Comparison of ENCODE assay signal across 10 cellular contexts in genomic region chr17:78329263-78330059, GRCh38. TPM values are rescaled to one million over a fixed set of nuclear protein-coding genes. Genes with fewer than 3 reads are reported as not detected.
DNase-seq lines count a peak whose midpoint lies in the region; ATAC-seq, FAIRE-seq and TF ChIP-seq lines count a peak whose summit lies in the region.
"Had no signal": no experiment of that assay in that cellular context is flagged by ENCODE, and none has a peak within 500 bp of the region (broad histone marks: within the 10 kb centered on the region; RNA-seq: fewer than 3 reads in every experiment).

No MANE protein-coding gene starts in this region.

- no peak for FAIRE-seq in urothelium cell line (lab: Jason Lieb, UNC)

- no peak for TF ChIP-seq CTCF in lower leg skin (IDR thresholded peaks at IDR 0.05)

- 75 to 76% methylated on average over 13 to 14 of the region's 16 CpGs for WGBS in lower leg skin, 2 donors

- intact Hi-C loops in lower leg skin (cut with DNase I; ENCODE audit: low total_unique reads): no loop called here

- TF ChIP-seq POLR2A in lower leg skin (IDR thresholded peaks at IDR 0.05): no peak

- no peak overlapping the region for H3K4me3 ChIP-seq in lower leg skin (ENCODE audit: low read depth, poor library complexity, severe bottlenecking)
- H3K4me3 ChIP-seq: heart left ventricle had no signal

- peak; percentile 18 for DNase-seq in stimulated activated naive CD4-positive, alpha-beta T cell treated with Interleukin-2 at 50 U/mL for 16 hours (lab: John Stamatoyannopoulos, UW)
- DNase-seq in stimulated activated naive CD4-positive, alpha-beta T cell (lab: John Stamatoyannopoulos, UW): no peak
- DNase-seq in T1000 (lab: John Stamatoyannopoulos, UW) (peak; percentile 87), foreskin melanocyte (peak; percentile 29), urothelium cell line (ENCODE audit: low spot score) (peak; percentile 75), lower leg skin (ENCODE audit: low spot score in 2 of 2) (no peak), NCI-H2171 (lab: John Stamatoyannopoulos, UW) (no peak)
- DNase-seq: T-helper 9 cell had no signal

- ATAC-seq in HG03469 (IDR thresholded peaks at IDR 0.05; ENCODE audit: unreplicated experiment): no peak
- ATAC-seq: heart left ventricle had no signal

RNA-seq across cellular contexts. Expression of gene SOCS3, which starts 30.4 kb away (rescaled TPM):
- 10 to 100 TPM; 12.5 to 45.0 (median 13.0) TPM for total RNA-seq in lower leg skin

RNA-seq across cellular contexts. Expression of gene PGS1, which starts 49.0 kb away (rescaled TPM):
- 10 to 100 TPM; 30.4 to 40.3 (median 39.9) TPM for total RNA-seq in lower leg skin

Comparison
In these comparisons a context has a peak if more than half of its experiments do, and no peak if none do; other contexts are left out.
1. DNase-seq: peak in stimulated activated naive CD4-positive, alpha-beta T cell treated with Interleukin-2 at 50 U/mL for 16 hours (single experiment), T1000 (single experiment), foreskin melanocyte (single experiment) and urothelium cell line (single experiment); none in stimulated activated naive CD4-positive, alpha-beta T cell (0 of 6), lower leg skin (0 of 2) and NCI-H2171 (single experiment).